ENCODE assay signal across 1 cellular context in genomic region chr2:168212167-168212566, GRCh38.
TF ChIP-seq lines count a peak whose summit lies in the region.

No MANE protein-coding gene starts in this region.

TF ChIP-seq in A549, 52 proteins besides CTCF, POLR2A, EP300 and RAD21 (continued from another document):
- TF ChIP-seq FOSL2 (IDR thresholded peaks at IDR 0.05): no peak
- TF ChIP-seq FOSL2 (CRISPR knock-in tag; IDR thresholded peaks at IDR 0.05): no peak
- TF ChIP-seq TFCP2L1 (CRISPR knock-in tag; IDR thresholded peaks at IDR 0.05): no peak
- TF ChIP-seq JUNB (IDR thresholded peaks at IDR 0.05): no peak
- no peak for TF ChIP-seq MYC (IDR thresholded peaks at IDR 0.05; ENCODE audit: borderline replicate concordance, low read length)
- TF ChIP-seq JUN (IDR thresholded peaks at IDR 0.05): no peak
